Comparison of ENCODE assay signal across 9 cellular contexts in genomic region chr18:37566479-37567060, GRCh38. TPM values are rescaled to one million over a fixed set of nuclear protein-coding genes. Genes with fewer than 3 reads are reported as not detected.
DNase-seq lines count a peak whose midpoint lies in the region; ATAC-seq, FAIRE-seq and TF ChIP-seq lines count a peak whose summit lies in the region.
"Had no signal": no experiment of that assay in that cellular context is flagged by ENCODE, and none has a peak within 500 bp of the region (broad histone marks: within the 10 kb centered on the region; RNA-seq: fewer than 3 reads in every experiment).

No MANE protein-coding gene starts in this region.

- WGBS in stomach, 5 donors, result 2 to 3% (median 3%) methylated on average over 35 to 51 of the region's 51 CpGs

- H3K27me3 ChIP-seq in iPS-15b (ENCODE audit: control insufficient read depth, insufficient read depth, low read length), result peaks cover 87% of the 10 kb centered on the region
- peaks cover 17 to 98% (median 57%) of the 10 kb centered on the region in 3 donors for H3K27me3 ChIP-seq in stomach
- H3K27me3 ChIP-seq: BLaER1 had no signal

- H3K4me1 ChIP-seq in iPS-15b (ENCODE audit: control insufficient read depth, insufficient read depth, low read length) (peaks cover 3% of the 10 kb centered on the region), stomach (peaks cover 23 to 32% (median 28%) of the 10 kb centered on the region in 4 donors), kidney (ENCODE audit: control insufficient read depth in 1 of 2, insufficient read depth in 1 of 2, low read depth in 1 of 2, low read length in 2 of 2) (peaks cover 0 to 11% of the 10 kb centered on the region in 2 donors)
- H3K4me1 ChIP-seq: BLaER1 had no signal

- H3K27ac Mint-ChIP-seq in activated naive CD8-positive, alpha-beta T cell, result no peak overlapping the region

- peak overlapping the region in 1 of 5 donors; percentile 13 for H3K27ac ChIP-seq in stomach
- no peak overlapping the region for H3K27ac ChIP-seq in kidney (ENCODE audit: low read depth in 2 of 2, low read length in 2 of 2)
- H3K27ac ChIP-seq: BLaER1 had no signal

- no peaks in the 10 kb centered on the region for H3K36me3 ChIP-seq in iPS-15b (ENCODE audit: control insufficient read depth, insufficient read depth, low read length)
- H3K36me3 ChIP-seq in stomach, result no peaks in the 10 kb centered on the region
- H3K36me3 ChIP-seq in kidney (ENCODE audit: control insufficient read depth in 1 of 2, insufficient read depth in 2 of 2, low read length in 2 of 2), result no peaks in the 10 kb centered on the region
- H3K36me3 ChIP-seq: BLaER1 had no signal

- H3K36me3 Mint-ChIP-seq in activated naive CD8-positive, alpha-beta T cell, result no peaks in the 10 kb centered on the region

- TF ChIP-seq EP300 in stomach (IDR thresholded peaks at IDR 0.05), result no peak

- H3K4me1 Mint-ChIP-seq in activated naive CD8-positive, alpha-beta T cell (ENCODE audit: low read depth), result peaks cover 16% of the 10 kb centered on the region

- intact Hi-C loops in stomach (cut with DNase I; ENCODE audit: low total_unique reads) (no loop called here), kidney (cut with DNase I) (no loop called here)

- TF ChIP-seq CTCF in stomach (IDR thresholded peaks at IDR 0.05) (no peak), kidney (IDR thresholded peaks at IDR 0.05; ENCODE audit: borderline replicate concordance, extremely low read depth, insufficient read depth) (no peak)

- H3K27me3 Mint-ChIP-seq in activated naive CD8-positive, alpha-beta T cell, result peaks cover 40% of the 10 kb centered on the region

- ATAC-seq in HG03039 (IDR thresholded peaks at IDR 0.05; ENCODE audit: unreplicated experiment), result no peak

- TF ChIP-seq POLR2A in stomach (IDR thresholded peaks at IDR 0.05), result no peak

- H3K9ac ChIP-seq in iPS-15b (ENCODE audit: low read depth, low read length), result no peak overlapping the region
- H3K9ac ChIP-seq in kidney (ENCODE audit: low read length in 2 of 2), result no peak overlapping the region
- H3K9ac ChIP-seq: BLaER1 had no signal

- H3K4me3 ChIP-seq in iPS-15b (ENCODE audit: low read depth, low read length) (peak overlapping the region; percentile 47), stomach (peak overlapping the region; percentile 51 to 71 (median 60)), kidney (ENCODE audit: low read length in 2 of 2) (peak overlapping the region in 1 of 2 donors; percentile 55)
- H3K4me3 ChIP-seq: BLaER1 had no signal

- no peak for FAIRE-seq in kidney (lab: Jason Lieb, UNC)

- H3K9me3 ChIP-seq in iPS-15b (ENCODE audit: control insufficient read depth, insufficient read depth, low read length) (no peaks in the 10 kb centered on the region), stomach (no peaks in the 10 kb centered on the region), kidney (ENCODE audit: control insufficient read depth in 1 of 2, low read length in 2 of 2) (no peaks in the 10 kb centered on the region)

- no peaks in the 10 kb centered on the region for H3K9me3 Mint-ChIP-seq in activated naive CD8-positive, alpha-beta T cell (ENCODE audit: low read depth)

- DNase-seq in NCI-H2227 (lab: John Stamatoyannopoulos, UW; ENCODE audit: unreplicated experiment), result peak; percentile 80
- no peak for DNase-seq in NCI-H2227 treated with DMSO at 0.1 percent for 48 hours (lab: John Stamatoyannopoulos, UW)
- DNase-seq in stomach, result no peak
- DNase-seq in kidney, result no peak
- no peak for DNase-seq in Kasumi-1 (lab: John Stamatoyannopoulos, UW)

- peak overlapping the region; percentile 66 for H3K4me3 Mint-ChIP-seq in activated naive CD8-positive, alpha-beta T cell

RNA-seq across cellular contexts. Expression of gene CELF4, which starts 1.0 kb away (rescaled TPM):
- 1 to 10 TPM in 3 of 5 donors, not detected in 2; 1.2 to 2.4 (median 1.6) TPM for total RNA-seq in stomach
- polyA plus RNA-seq in stomach, result 1 to 10 TPM in 2 of 3 donors, under 1 TPM in 1; 0.93 to 2.4 (median 2.0) TPM
- total RNA-seq in kidney, result 0.85 TPM
- 1.5 TPM for polyA plus RNA-seq in kidney (ENCODE audit: insufficient read depth, low read depth, low replicate concordance)
